In the genomic region with DNA sequence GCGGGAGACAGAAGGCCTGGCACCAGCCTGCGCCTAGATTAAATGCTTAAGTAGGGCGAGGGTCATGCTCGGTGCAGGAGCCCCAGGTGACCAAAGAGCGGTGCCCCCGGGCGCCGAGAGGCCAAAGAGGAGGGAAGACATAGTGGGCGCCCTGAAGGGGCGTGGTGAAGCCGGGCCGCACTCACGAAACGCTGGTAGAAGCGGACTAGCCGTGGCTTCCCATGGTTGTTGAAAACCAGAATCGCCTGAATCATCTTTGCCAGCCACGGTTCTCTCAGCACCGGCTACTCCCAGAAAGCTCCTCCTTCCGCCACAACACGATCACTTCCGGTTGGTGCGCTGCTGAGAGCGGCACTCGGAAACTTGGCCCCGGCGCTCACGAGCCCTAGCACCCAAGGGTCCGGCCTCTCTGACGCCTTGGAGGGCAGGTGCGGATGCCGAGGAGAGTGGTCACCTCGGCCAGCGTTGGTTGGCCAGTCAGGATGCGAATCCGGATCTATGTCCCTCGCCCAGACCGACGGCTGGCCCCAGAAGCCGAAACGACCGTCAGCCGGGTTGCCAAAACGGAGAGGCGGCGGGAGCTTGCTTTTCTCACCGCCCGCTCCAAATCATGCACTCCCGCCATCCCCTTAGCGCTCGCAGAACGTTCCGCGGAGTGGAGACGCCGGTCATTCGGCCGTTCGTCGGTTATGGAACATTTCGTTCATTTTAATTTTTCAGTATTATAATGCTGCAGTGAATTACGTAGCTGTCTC, we compare ENCODE assay signal across 1 cellular context.
A peak's percentile ranks its signal among the peaks of the same experiment; 100 is the strongest.
TF ChIP-seq lines count a peak whose summit lies in the region.

A gene (minus strand): TSS at position 299 of the 755 bp plus-strand sequence. CDS start 45 bp downstream, at position 254.

TF ChIP-seq in K562, 482 proteins besides CTCF, POLR2A, EP300 and RAD21 (continued from another document and continues in another):
- TF ChIP-seq, protein P1, sequence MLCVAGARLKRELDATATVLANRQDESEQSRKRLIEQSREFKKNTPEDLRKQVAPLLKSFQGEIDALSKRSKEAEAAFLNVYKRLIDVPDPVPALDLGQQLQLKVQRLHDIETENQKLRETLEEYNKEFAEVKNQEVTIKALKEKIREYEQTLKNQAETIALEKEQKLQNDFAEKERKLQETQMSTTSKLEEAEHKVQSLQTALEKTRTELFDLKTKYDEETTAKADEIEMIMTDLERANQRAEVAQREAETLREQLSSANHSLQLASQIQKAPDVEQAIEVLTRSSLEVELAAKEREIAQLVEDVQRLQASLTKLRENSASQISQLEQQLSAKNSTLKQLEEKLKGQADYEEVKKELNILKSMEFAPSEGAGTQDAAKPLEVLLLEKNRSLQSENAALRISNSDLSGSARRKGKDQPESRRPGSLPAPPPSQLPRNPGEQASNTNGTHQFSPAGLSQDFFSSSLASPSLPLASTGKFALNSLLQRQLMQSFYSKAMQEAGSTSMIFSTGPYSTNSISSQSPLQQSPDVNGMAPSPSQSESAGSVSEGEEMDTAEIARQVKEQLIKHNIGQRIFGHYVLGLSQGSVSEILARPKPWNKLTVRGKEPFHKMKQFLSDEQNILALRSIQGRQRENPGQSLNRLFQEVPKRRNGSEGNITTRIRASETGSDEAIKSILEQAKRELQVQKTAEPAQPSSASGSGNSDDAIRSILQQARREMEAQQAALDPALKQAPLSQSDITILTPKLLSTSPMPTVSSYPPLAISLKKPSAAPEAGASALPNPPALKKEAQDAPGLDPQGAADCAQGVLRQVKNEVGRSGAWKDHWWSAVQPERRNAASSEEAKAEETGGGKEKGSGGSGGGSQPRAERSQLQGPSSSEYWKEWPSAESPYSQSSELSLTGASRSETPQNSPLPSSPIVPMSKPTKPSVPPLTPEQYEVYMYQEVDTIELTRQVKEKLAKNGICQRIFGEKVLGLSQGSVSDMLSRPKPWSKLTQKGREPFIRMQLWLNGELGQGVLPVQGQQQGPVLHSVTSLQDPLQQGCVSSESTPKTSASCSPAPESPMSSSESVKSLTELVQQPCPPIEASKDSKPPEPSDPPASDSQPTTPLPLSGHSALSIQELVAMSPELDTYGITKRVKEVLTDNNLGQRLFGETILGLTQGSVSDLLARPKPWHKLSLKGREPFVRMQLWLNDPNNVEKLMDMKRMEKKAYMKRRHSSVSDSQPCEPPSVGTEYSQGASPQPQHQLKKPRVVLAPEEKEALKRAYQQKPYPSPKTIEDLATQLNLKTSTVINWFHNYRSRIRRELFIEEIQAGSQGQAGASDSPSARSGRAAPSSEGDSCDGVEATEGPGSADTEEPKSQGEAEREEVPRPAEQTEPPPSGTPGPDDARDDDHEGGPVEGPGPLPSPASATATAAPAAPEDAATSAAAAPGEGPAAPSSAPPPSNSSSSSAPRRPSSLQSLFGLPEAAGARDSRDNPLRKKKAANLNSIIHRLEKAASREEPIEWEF (CRISPR knock-in tag; IDR thresholded peaks at IDR 0.05), result 0 out of 2 replicates have a peak, but pooled peaks have one; percentile 69
- TF ChIP-seq HLTF (IDR thresholded peaks at IDR 0.05), result 0 out of 2 replicates have a peak, but pooled peaks have one; percentile 74
- TF ChIP-seq FOXK2 (conservative IDR thresholded peaks at IDR 0.05 in 1 of 2, IDR thresholded peaks at IDR 0.05 in 1 of 2; ENCODE audit: low read depth in 2 of 2), result peak; percentile 96 to 97
- TF ChIP-seq SREBF2 (CRISPR knock-in tag; IDR thresholded peaks at IDR 0.05), result 0 out of 2 replicates have a peak, but pooled peaks have one; percentile 60
- TF ChIP-seq ZBTB8A (IDR thresholded peaks at IDR 0.05; ENCODE audit: partially characterized antibody), result no peak
- TF ChIP-seq, protein P2, sequence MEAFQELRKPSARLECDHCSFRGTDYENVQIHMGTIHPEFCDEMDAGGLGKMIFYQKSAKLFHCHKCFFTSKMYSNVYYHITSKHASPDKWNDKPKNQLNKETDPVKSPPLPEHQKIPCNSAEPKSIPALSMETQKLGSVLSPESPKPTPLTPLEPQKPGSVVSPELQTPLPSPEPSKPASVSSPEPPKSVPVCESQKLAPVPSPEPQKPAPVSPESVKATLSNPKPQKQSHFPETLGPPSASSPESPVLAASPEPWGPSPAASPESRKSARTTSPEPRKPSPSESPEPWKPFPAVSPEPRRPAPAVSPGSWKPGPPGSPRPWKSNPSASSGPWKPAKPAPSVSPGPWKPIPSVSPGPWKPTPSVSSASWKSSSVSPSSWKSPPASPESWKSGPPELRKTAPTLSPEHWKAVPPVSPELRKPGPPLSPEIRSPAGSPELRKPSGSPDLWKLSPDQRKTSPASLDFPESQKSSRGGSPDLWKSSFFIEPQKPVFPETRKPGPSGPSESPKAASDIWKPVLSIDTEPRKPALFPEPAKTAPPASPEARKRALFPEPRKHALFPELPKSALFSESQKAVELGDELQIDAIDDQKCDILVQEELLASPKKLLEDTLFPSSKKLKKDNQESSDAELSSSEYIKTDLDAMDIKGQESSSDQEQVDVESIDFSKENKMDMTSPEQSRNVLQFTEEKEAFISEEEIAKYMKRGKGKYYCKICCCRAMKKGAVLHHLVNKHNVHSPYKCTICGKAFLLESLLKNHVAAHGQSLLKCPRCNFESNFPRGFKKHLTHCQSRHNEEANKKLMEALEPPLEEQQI (IDR thresholded peaks at IDR 0.05), result peak; percentile 83
- peak; percentile 84 for TF ChIP-seq ZBTB17 (CRISPR knock-in tag; IDR thresholded peaks at IDR 0.05)
- TF ChIP-seq SNRNP70 (optimal IDR thresholded peaks at IDR 0.05; ENCODE audit: low read depth, low read length), result no peak
- TF ChIP-seq TSC22D4 (tag; IDR thresholded peaks at IDR 0.05), result no peak
- TF ChIP-seq RNF2 (IDR thresholded peaks at IDR 0.05), result peak; percentile 95
- no peak for TF ChIP-seq ZC3H8 (IDR thresholded peaks at IDR 0.05)
- peak; percentile 60 for TF ChIP-seq PRPF4 (IDR thresholded peaks at IDR 0.05; ENCODE audit: insufficient read depth, low read depth, low read length, poor library complexity, severe bottlenecking)
- TF ChIP-seq IFI16 (CRISPR knock-in tag; IDR thresholded peaks at IDR 0.05), result no peak
- TF ChIP-seq RCOR1 (IDR thresholded peaks at IDR 0.05; ENCODE audit: borderline replicate concordance in 1 of 2, low read depth in 2 of 2, low read length in 2 of 2), result peak in 1 of 2 experiments; percentile 92; a peak in 2 of 4 replicates
- peak; percentile 79; the same call in 1 of the 2 replicates for TF ChIP-seq ZNF584 (CRISPR knock-in tag; IDR thresholded peaks at IDR 0.05; ENCODE audit: low read depth)
- TF ChIP-seq BHLHE40 (IDR thresholded peaks at IDR 0.05; ENCODE audit: low read length), result peak; percentile 50
- TF ChIP-seq ATF1 (CRISPR knock-in tag; IDR thresholded peaks at IDR 0.05), result no peak
- TF ChIP-seq ATF1 (tag; IDR thresholded peaks at IDR 0.05), result peak; percentile 94
- no peak for TF ChIP-seq ZNF699 (CRISPR knock-in tag; IDR thresholded peaks at IDR 0.05; ENCODE audit: insufficient replicate concordance)
- TF ChIP-seq, protein P3, sequence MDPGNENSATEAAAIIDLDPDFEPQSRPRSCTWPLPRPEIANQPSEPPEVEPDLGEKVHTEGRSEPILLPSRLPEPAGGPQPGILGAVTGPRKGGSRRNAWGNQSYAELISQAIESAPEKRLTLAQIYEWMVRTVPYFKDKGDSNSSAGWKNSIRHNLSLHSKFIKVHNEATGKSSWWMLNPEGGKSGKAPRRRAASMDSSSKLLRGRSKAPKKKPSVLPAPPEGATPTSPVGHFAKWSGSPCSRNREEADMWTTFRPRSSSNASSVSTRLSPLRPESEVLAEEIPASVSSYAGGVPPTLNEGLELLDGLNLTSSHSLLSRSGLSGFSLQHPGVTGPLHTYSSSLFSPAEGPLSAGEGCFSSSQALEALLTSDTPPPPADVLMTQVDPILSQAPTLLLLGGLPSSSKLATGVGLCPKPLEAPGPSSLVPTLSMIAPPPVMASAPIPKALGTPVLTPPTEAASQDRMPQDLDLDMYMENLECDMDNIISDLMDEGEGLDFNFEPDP (CRISPR knock-in tag; IDR thresholded peaks at IDR 0.05), result no peak
- TF ChIP-seq, protein P4, sequence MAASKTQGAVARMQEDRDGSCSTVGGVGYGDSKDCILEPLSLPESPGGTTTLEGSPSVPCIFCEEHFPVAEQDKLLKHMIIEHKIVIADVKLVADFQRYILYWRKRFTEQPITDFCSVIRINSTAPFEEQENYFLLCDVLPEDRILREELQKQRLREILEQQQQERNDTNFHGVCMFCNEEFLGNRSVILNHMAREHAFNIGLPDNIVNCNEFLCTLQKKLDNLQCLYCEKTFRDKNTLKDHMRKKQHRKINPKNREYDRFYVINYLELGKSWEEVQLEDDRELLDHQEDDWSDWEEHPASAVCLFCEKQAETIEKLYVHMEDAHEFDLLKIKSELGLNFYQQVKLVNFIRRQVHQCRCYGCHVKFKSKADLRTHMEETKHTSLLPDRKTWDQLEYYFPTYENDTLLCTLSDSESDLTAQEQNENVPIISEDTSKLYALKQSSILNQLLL (CRISPR knock-in tag; IDR thresholded peaks at IDR 0.05; ENCODE audit: borderline replicate concordance), result no peak
- TF ChIP-seq ZC3H11A (IDR thresholded peaks at IDR 0.05; ENCODE audit: low read depth, low read length), result peak; percentile 82
- TF ChIP-seq, protein P5, sequence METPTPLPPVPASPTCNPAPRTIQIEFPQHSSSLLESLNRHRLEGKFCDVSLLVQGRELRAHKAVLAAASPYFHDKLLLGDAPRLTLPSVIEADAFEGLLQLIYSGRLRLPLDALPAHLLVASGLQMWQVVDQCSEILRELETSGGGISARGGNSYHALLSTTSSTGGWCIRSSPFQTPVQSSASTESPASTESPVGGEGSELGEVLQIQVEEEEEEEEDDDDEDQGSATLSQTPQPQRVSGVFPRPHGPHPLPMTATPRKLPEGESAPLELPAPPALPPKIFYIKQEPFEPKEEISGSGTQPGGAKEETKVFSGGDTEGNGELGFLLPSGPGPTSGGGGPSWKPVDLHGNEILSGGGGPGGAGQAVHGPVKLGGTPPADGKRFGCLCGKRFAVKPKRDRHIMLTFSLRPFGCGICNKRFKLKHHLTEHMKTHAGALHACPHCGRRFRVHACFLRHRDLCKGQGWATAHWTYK (CRISPR knock-in tag; IDR thresholded peaks at IDR 0.05), result no peak; the same call in 1 of the 2 replicates
- TF ChIP-seq TEAD4 (IDR thresholded peaks at IDR 0.05; ENCODE audit: low read length), result peak; percentile 56
- no peak; the same call in 1 of the 2 replicates for TF ChIP-seq TEAD4 (CRISPR knock-in tag; IDR thresholded peaks at IDR 0.05; ENCODE audit: borderline replicate concordance)
- TF ChIP-seq DDX20 (tag; IDR thresholded peaks at IDR 0.05; ENCODE audit: low read depth), result no peak
- TF ChIP-seq, protein P6, sequence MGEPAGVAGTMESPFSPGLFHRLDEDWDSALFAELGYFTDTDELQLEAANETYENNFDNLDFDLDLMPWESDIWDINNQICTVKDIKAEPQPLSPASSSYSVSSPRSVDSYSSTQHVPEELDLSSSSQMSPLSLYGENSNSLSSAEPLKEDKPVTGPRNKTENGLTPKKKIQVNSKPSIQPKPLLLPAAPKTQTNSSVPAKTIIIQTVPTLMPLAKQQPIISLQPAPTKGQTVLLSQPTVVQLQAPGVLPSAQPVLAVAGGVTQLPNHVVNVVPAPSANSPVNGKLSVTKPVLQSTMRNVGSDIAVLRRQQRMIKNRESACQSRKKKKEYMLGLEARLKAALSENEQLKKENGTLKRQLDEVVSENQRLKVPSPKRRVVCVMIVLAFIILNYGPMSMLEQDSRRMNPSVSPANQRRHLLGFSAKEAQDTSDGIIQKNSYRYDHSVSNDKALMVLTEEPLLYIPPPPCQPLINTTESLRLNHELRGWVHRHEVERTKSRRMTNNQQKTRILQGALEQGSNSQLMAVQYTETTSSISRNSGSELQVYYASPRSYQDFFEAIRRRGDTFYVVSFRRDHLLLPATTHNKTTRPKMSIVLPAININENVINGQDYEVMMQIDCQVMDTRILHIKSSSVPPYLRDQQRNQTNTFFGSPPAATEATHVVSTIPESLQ (CRISPR knock-in tag; IDR thresholded peaks at IDR 0.05), result peak; percentile 85; the same call in 1 of the 2 replicates
- no peak for TF ChIP-seq SAFB (IDR thresholded peaks at IDR 0.05; ENCODE audit: borderline replicate concordance, low read depth, low read length)
- TF ChIP-seq, protein P7, sequence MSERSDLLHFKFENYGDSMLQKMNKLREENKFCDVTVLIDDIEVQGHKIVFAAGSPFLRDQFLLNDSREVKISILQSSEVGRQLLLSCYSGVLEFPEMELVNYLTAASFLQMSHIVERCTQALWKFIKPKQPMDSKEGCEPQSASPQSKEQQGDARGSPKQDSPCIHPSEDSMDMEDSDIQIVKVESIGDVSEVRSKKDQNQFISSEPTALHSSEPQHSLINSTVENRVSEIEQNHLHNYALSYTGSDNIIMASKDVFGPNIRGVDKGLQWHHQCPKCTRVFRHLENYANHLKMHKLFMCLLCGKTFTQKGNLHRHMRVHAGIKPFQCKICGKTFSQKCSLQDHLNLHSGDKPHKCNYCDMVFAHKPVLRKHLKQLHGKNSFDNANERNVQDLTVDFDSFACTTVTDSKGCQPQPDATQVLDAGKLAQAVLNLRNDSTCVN (CRISPR knock-in tag; IDR thresholded peaks at IDR 0.05), result no peak
- TF ChIP-seq PURB (CRISPR knock-in tag; IDR thresholded peaks at IDR 0.05; ENCODE audit: low read depth), result no peak
- TF ChIP-seq, protein P8, sequence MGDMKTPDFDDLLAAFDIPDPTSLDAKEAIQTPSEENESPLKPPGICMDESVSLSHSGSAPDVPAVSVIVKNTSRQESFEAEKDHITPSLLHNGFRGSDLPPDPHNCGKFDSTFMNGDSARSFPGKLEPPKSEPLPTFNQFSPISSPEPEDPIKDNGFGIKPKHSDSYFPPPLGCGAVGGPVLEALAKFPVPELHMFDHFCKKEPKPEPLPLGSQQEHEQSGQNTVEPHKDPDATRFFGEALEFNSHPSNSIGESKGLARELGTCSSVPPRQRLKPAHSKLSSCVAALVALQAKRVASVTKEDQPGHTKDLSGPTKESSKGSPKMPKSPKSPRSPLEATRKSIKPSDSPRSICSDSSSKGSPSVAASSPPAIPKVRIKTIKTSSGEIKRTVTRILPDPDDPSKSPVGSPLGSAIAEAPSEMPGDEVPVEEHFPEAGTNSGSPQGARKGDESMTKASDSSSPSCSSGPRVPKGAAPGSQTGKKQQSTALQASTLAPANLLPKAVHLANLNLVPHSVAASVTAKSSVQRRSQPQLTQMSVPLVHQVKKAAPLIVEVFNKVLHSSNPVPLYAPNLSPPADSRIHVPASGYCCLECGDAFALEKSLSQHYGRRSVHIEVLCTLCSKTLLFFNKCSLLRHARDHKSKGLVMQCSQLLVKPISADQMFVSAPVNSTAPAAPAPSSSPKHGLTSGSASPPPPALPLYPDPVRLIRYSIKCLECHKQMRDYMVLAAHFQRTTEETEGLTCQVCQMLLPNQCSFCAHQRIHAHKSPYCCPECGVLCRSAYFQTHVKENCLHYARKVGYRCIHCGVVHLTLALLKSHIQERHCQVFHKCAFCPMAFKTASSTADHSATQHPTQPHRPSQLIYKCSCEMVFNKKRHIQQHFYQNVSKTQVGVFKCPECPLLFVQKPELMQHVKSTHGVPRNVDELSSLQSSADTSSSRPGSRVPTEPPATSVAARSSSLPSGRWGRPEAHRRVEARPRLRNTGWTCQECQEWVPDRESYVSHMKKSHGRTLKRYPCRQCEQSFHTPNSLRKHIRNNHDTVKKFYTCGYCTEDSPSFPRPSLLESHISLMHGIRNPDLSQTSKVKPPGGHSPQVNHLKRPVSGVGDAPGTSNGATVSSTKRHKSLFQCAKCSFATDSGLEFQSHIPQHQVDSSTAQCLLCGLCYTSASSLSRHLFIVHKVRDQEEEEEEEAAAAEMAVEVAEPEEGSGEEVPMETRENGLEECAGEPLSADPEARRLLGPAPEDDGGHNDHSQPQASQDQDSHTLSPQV (IDR thresholded peaks at IDR 0.05), result peak; percentile 66; the same call in 1 of the 2 replicates
- no peak for TF ChIP-seq ZNF274 (IDR thresholded peaks at IDR 0.05; ENCODE audit: borderline replicate concordance, low read depth, low read length)
- no peak for TF ChIP-seq SRSF3 (IDR thresholded peaks at IDR 0.05; ENCODE audit: insufficient read depth, low read length)
- peak; percentile 93 for TF ChIP-seq TOE1 (IDR thresholded peaks at IDR 0.05; ENCODE audit: borderline replicate concordance)
- peak; percentile 63; the same call in 1 of the 2 replicates for TF ChIP-seq TOE1 (CRISPR knock-in tag; IDR thresholded peaks at IDR 0.05; ENCODE audit: borderline replicate concordance, low read depth)
- TF ChIP-seq, protein P9, sequence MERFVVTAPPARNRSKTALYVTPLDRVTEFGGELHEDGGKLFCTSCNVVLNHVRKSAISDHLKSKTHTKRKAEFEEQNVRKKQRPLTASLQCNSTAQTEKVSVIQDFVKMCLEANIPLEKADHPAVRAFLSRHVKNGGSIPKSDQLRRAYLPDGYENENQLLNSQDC (CRISPR knock-in tag; IDR thresholded peaks at IDR 0.05), result no peak
